10 cellular contexts compared by ENCODE assay signal in the genomic region with DNA sequence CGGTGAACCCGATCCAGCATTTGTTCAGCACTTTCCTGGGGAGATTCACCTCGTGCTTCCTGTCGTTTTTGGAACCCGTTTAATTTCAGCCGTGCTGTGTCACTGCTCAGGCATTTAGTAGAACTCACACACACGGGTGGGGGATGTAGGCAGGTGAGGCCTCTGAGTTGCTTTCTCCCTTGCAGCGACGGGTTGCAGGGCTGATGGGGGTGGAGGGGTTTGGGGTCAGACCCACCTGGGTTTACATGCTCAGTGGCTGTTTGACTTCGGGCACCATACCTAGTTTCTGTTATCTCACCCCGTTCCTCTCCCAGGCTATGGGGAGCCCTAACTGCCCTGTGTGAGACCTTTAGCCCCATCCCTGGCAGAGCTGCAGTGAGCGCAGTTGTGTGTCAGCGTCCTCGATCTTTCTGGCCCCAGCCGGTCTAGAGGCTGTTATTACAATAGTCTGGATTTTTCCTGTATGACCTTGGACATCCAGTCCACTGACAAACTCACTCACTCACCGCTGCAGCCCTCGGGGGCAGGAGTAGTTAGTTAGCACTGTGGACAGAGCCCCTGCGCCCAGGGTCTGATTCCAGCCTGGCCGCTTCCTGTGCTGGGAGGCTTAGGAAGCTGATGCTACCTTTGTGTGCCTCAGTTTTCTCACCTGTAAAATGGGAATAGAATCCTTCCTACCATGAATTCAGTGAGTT. TPM values are rescaled to one million over a fixed set of nuclear protein-coding genes. Genes with fewer than 3 reads are reported as not detected.
A peak's percentile ranks its signal among the peaks of the same experiment; 100 is the strongest.
DNase-seq lines count a peak whose midpoint lies in the region; ATAC-seq, FAIRE-seq and TF ChIP-seq lines count a peak whose summit lies in the region.
"Had no signal": no experiment of that assay in that cellular context is flagged by ENCODE, and none has a peak within 500 bp of the region (broad histone marks: within the 10 kb centered on the region; RNA-seq: fewer than 3 reads in every experiment).

No MANE protein-coding gene starts in this region.

- H3K4me1 ChIP-seq in lung (ENCODE audit: control insufficient read depth in 2 of 2, insufficient read depth in 2 of 2, low read length in 2 of 2) = peaks cover 8 to 25% of the 10 kb centered on the region in 2 donors
- peaks cover 41% of the 10 kb centered on the region for H3K4me1 ChIP-seq in vagina

- intact Hi-C loops in Right ventricle myocardium inferior (cut with DNase I) (loop anchor here (5.0 kb wide), 1 partner anchor 37 kb away; no protein-coding TSS in a partner anchor), cardiac septum (cut with DNase I) (loop anchor here (5.0 kb wide), 1 partner anchor 43 kb away; the partner anchor contains the start of gene C11orf24), vagina (cut with DNase I) (no loop called here)

- TF ChIP-seq CTCF in bronchial epithelial cell (IDR thresholded peaks at IDR 0.05; ENCODE audit: insufficient read depth, low read length, severe bottlenecking) = no peak
- TF ChIP-seq CTCF in lung (IDR thresholded peaks at IDR 0.05; ENCODE audit: control extremely low read depth, extremely low read depth) = no peak
- TF ChIP-seq CTCF in vagina (IDR thresholded peaks at IDR 0.05) = no peak

- ATAC-seq in Right ventricle myocardium inferior = peak; percentile 15
- no peak for ATAC-seq in lung (ENCODE audit: insufficient read depth, low FRiP score)
- no peak for ATAC-seq in HG03571 (IDR thresholded peaks at IDR 0.05; ENCODE audit: unreplicated experiment)
- ATAC-seq in HG03521 (IDR thresholded peaks at IDR 0.05; ENCODE audit: unreplicated experiment) = no peak

- H3K4me3 ChIP-seq in bronchial epithelial cell (ENCODE audit: low read depth, low read length) (no peak overlapping the region), lung (no peak overlapping the region), vagina (peak overlapping the region; percentile 59 to 66)

- FAIRE-seq in bronchial epithelial cell (lab: Jason Lieb, UNC) = no peak
- FAIRE-seq: endometrium, G401.6 had no signal

- WGBS in lung, 2 donors = 36 to 42% methylated on average over 19 of the region's 19 CpGs

- no peaks in the 10 kb centered on the region for H3K9me3 ChIP-seq in lung (ENCODE audit: control insufficient read depth in 2 of 2, insufficient read depth in 1 of 2, low read length in 1 of 2)
- H3K9me3 ChIP-seq in vagina = no peaks in the 10 kb centered on the region

- H3K36me3 ChIP-seq in bronchial epithelial cell (ENCODE audit: control insufficient read depth, insufficient read depth, low read length) (no peaks in the 10 kb centered on the region), lung (ENCODE audit: control insufficient read depth in 2 of 2, insufficient read depth in 2 of 2, low read length in 2 of 2) (no peaks in the 10 kb centered on the region), vagina (no peaks in the 10 kb centered on the region)

- H3K27ac ChIP-seq in lung (ENCODE audit: low read depth in 1 of 2, low read length in 1 of 2) = peak overlapping the region; percentile 65 to 86
- H3K27ac ChIP-seq in vagina = peak overlapping the region; percentile 63

- DNase-seq in Right ventricle myocardium inferior (ENCODE audit: missing footprints) (no peak), cardiac septum (ENCODE audit: low spot score) (no peak), bronchial epithelial cell (ENCODE audit: low read depth) (peak; percentile 68), lung (ENCODE audit: low spot score) (no peak), vagina (ENCODE audit: extremely low spot score in 2 of 2) (no peak)
- no peak for DNase-seq in activated effector memory CD4-positive, alpha-beta T cell treated with Interleukin-2 at 50 U/mL for 16 hours

- H3K27me3 ChIP-seq in bronchial epithelial cell (ENCODE audit: control insufficient read depth, insufficient read depth, low read length) = no peaks in the 10 kb centered on the region
- no peaks in the 10 kb centered on the region for H3K27me3 ChIP-seq in lung (ENCODE audit: control insufficient read depth, insufficient read depth)
- H3K27me3 ChIP-seq in vagina = no peaks in the 10 kb centered on the region

- no peak for TF ChIP-seq POLR2A in vagina (IDR thresholded peaks at IDR 0.05)

RNA-seq across cellular contexts. Expression of gene LRP5, which starts 2.6 kb away (rescaled TPM):
- total RNA-seq in Right ventricle myocardium inferior (61.6 TPM), cardiac septum (38.6 TPM), bronchial epithelial cell (17.0 and 21.6 TPM in 2 replicates), lung (10 to 100 TPM; 59.3 to 67.1 TPM), vagina (42.5 TPM)
- polyA plus RNA-seq in lung = 10 to 100 TPM; 33.7 to 76.4 TPM

RNA-seq across cellular contexts. Expression of gene C11orf24, which starts 43.3 kb away (rescaled TPM):
- 29.4 TPM for total RNA-seq in Right ventricle myocardium inferior
- 45.2 TPM for total RNA-seq in cardiac septum
- total RNA-seq in bronchial epithelial cell = 13.2 and 18.3 TPM in 2 replicates
- 10 to 100 TPM in 1 of 2 donors, 1 to 10 TPM in 1; 9.8 to 50.0 TPM for total RNA-seq in lung
- polyA plus RNA-seq in lung = 10 to 100 TPM; 25.4 to 33.9 TPM
- 38.1 TPM for total RNA-seq in vagina

Comparison
In these comparisons a context has a peak if more than half of its experiments do, and no peak if none do; other contexts are left out.
1. H3K4me3 ChIP-seq: peak in vagina (2 of 2); none in bronchial epithelial cell (single experiment) and lung (single experiment).